In genomic region chr10:132510174-132510611, GRCh38 we compare ENCODE assay signal across 19 cellular contexts. TPM values are rescaled to one million over a fixed set of nuclear protein-coding genes. Genes with fewer than 3 reads are reported as not detected.
A peak's percentile ranks its signal among the peaks of the same experiment; 100 is the strongest.
DNase-seq lines count a peak whose midpoint lies in the region; ATAC-seq and TF ChIP-seq lines count a peak whose summit lies in the region.
"Had no signal": no experiment of that assay in that cellular context is flagged by ENCODE, and none has a peak within 500 bp of the region (broad histone marks: within the 10 kb centered on the region; RNA-seq: fewer than 3 reads in every experiment).

No MANE protein-coding gene starts in this region.

- H3K9me3 ChIP-seq in heart right ventricle (peaks cover 0 to 6% (median 0%) of the 10 kb centered on the region in 11 donors), sigmoid colon (no peaks in the 10 kb centered on the region)

- H3K4me3 ChIP-seq in heart right ventricle = no peak overlapping the region
- peak overlapping the region in 2 of 4 donors; percentile 13 to 16 for H3K4me3 ChIP-seq in sigmoid colon
- H3K4me3 ChIP-seq: GM23248 had no signal

- no peak for TF ChIP-seq CTCF in heart right ventricle (IDR thresholded peaks at IDR 0.05)
- no peak for TF ChIP-seq CTCF in sigmoid colon (IDR thresholded peaks at IDR 0.05)

- TF ChIP-seq POLR2A in sigmoid colon (IDR thresholded peaks at IDR 0.05) = no peak

- H3K27ac ChIP-seq in heart right ventricle (peak overlapping the region in 8 of 10 donors; percentile 20 to 74 (median 58)), sigmoid colon (peak overlapping the region in 3 of 4 donors; percentile 47 to 85 (median 80))
- H3K27ac ChIP-seq: GM23248 had no signal

- WGBS in heart right ventricle, 2 donors = 72 to 79% methylated on average over 15 of the region's 15 CpGs
- WGBS in sigmoid colon, 2 donors = 84 to 89% methylated on average over 15 of the region's 15 CpGs

- TF ChIP-seq EP300 in sigmoid colon (IDR thresholded peaks at IDR 0.05) = no peak

- ATAC-seq in heart right ventricle = peak in 4 of 8 donors; percentile 3 to 25 (median 13)
- ATAC-seq in Right ventricle myocardium inferior = no peak
- ATAC-seq in HG02870 (IDR thresholded peaks at IDR 0.05; ENCODE audit: unreplicated experiment) = no peak
- no peak for ATAC-seq in HG03439 (IDR thresholded peaks at IDR 0.05; ENCODE audit: unreplicated experiment)

- no peaks in the 10 kb centered on the region for H3K27me3 ChIP-seq in heart right ventricle
- no peaks in the 10 kb centered on the region for H3K27me3 ChIP-seq in sigmoid colon

- no peak for DNase-seq in heart right ventricle
- no peak for DNase-seq in Right ventricle myocardium inferior (ENCODE audit: missing footprints)
- DNase-seq in islet precursor cell = peak; percentile 49
- DNase-seq in sigmoid colon = peak; percentile 64
- no peak for DNase-seq in activated CD8-positive, alpha-beta memory T cell treated with anti-CD3 and anti-CD28 coated beads, Interleukin-2, amount 50 U/mL, for 48 hours
- DNase-seq in nucleus accumbens (lab: John Stamatoyannopoulos, UW) = no peak
- DNase-seq: ACHN; Calu3; CD4-positive, CD25-positive, alpha-beta regulatory T cell; DMS79 treated with DMSO at 0.1 percent for 48 hours; GM23248; KG1; NCI-H1092 treated with DMSO at 0.1 percent for 48 hours; NCI-H1694 treated with DMSO at 0.1 percent for 48 hours; NCI-H446; NCI-H774; SHP77 had no signal

- intact Hi-C loops in heart right ventricle (cut with DNase I) = loop anchor here in 5 of 10 donors (2.0 to 10.0 kb wide), 4 partner anchors 43 to 67 kb away; no protein-coding TSS in a partner anchor
- intact Hi-C loops in Right ventricle myocardium inferior (cut with DNase I) = no loop called here
- intact Hi-C loops in sigmoid colon (cut with DNase I) = no loop called here

- no peaks in the 10 kb centered on the region for H3K36me3 ChIP-seq in heart right ventricle
- H3K36me3 ChIP-seq in sigmoid colon = no peaks in the 10 kb centered on the region

- peaks cover 16 to 64% (median 40%) of the 10 kb centered on the region in 9 donors for H3K4me1 ChIP-seq in heart right ventricle
- H3K4me1 ChIP-seq in sigmoid colon = peaks cover 0 to 44% (median 14%) of the 10 kb centered on the region in 4 donors

RNA-seq across cellular contexts. Expression of gene INPP5A, which starts 27.4 kb away (rescaled TPM):
- total RNA-seq in heart right ventricle (100 to 1,000 TPM in 8 of 10 donors, 10 to 100 TPM in 2; 92.6 to 122 (median 109) TPM), Right ventricle myocardium inferior (108 TPM), sigmoid colon (100 to 1,000 TPM; 100 to 132 (median 112) TPM)
- polyA plus RNA-seq in heart right ventricle (10 to 100 TPM; 30.4 to 45.1 TPM), sigmoid colon (10 to 100 TPM; 17.6 to 21.0 (median 20.3) TPM)

Comparison
In these comparisons a context has a peak if more than half of its experiments do, and no peak if none do; other contexts are left out.
1. DNase-seq: peak in islet precursor cell (single experiment) and sigmoid colon (single experiment); none in heart right ventricle (0 of 2), Right ventricle myocardium inferior (single experiment), activated CD8-positive, alpha-beta memory T cell treated with anti-CD3 and anti-CD28 coated beads, Interleukin-2, amount 50 U/mL, for 48 hours (single experiment) and nucleus accumbens (0 of 56).